ENCODE assay signal across 1 cellular context in genomic region chr20:45592574-45593189, GRCh38.
TF ChIP-seq lines count a peak whose summit lies in the region.

No MANE protein-coding gene starts in this region.

TF ChIP-seq in HepG2, 621 proteins besides CTCF, POLR2A, EP300 and RAD21 (continued from another document):
- TF ChIP-seq TIGD3 (CRISPR knock-in tag; IDR thresholded peaks at IDR 0.05; ENCODE audit: borderline replicate concordance), result no peak
- no peak for TF ChIP-seq MAFK (conservative IDR thresholded peaks at IDR 0.05 in 1 of 2, IDR thresholded peaks at IDR 0.05 in 1 of 2; ENCODE audit: low read length in 2 of 2)
- peak; percentile 16 for TF ChIP-seq TEAD3 (CRISPR knock-in tag; optimal IDR thresholded peaks at IDR 0.05; ENCODE audit: borderline replicate concordance)
- no peak for TF ChIP-seq ZSCAN20 (CRISPR knock-in tag; IDR thresholded peaks at IDR 0.05; ENCODE audit: borderline replicate concordance)
TF ChIP-seq in HepG2: peak in this region for 23.
